Comparison of ENCODE assay signal across 17 cellular contexts in genomic region chr3:82145742-82146141, GRCh38.
"Had no signal": no experiment of that assay in that cellular context is flagged by ENCODE, and none has a peak within 500 bp of the region (broad histone marks: within the 10 kb centered on the region; RNA-seq: fewer than 3 reads in every experiment).

No MANE protein-coding gene starts in this region.

- H3K9me3 Mint-ChIP-seq: stimulated activated naive B cell treated with anti-CD40 and anti-IgM and Interleukin-4, amounts not matched to agents 10 μg/mL and 1 μg/mL and 100 μg/mL, for 72 hours had no signal

- H3K36me3 ChIP-seq: esophagus muscularis mucosa, gastroesophageal sphincter, neutrophil, right lobe of liver, uterus had no signal

- H3K4me1 Mint-ChIP-seq: naive thymus-derived CD8-positive, alpha-beta T cell; stimulated activated naive B cell treated with anti-CD40 and anti-IgM and Interleukin-4, amounts not matched to agents 10 μg/mL and 1 μg/mL and 100 μg/mL, for 72 hours had no signal

- H3K27ac ChIP-seq: coronary artery, esophagus muscularis mucosa, gastroesophageal sphincter, neutrophil, psoas muscle, right lobe of liver, uterus had no signal

- H3K4me3 ChIP-seq: coronary artery, esophagus muscularis mucosa, gastroesophageal sphincter, mucosa of descending colon, psoas muscle, right lobe of liver, uterus had no signal

- DNase-seq: effector CD8-positive, alpha-beta T cell; glutamatergic neuron; mammary epithelial cell; mucosa of descending colon; naive thymus-derived CD8-positive, alpha-beta T cell; psoas muscle; retina; right lobe of liver; stimulated activated CD4-positive, alpha-beta T cell treated with anti-CD3 and anti-CD28 coated beads, Interleukin-4, amount 100 ng/mL, for 1 hour; stimulated activated CD8-positive, alpha-beta memory T cell treated with anti-CD3 and anti-CD28 coated beads, Interleukin-4, amount 100 ng/mL, for 48 hours; stimulated activated naive B cell treated with anti-CD40 and anti-IgM and Interleukin-4, amounts not matched to agents 10 μg/mL and 1 μg/mL and 100 μg/mL, for 72 hours; trophoblast cell; uterus had no signal

- H3K27ac Mint-ChIP-seq: naive thymus-derived CD8-positive, alpha-beta T cell; stimulated activated naive B cell treated with anti-CD40 and anti-IgM and Interleukin-4, amounts not matched to agents 10 μg/mL and 1 μg/mL and 100 μg/mL, for 72 hours had no signal

- H3K4me3 Mint-ChIP-seq: naive thymus-derived CD8-positive, alpha-beta T cell; stimulated activated naive B cell treated with anti-CD40 and anti-IgM and Interleukin-4, amounts not matched to agents 10 μg/mL and 1 μg/mL and 100 μg/mL, for 72 hours had no signal

- ATAC-seq: gastroesophageal sphincter; mucosa of descending colon; naive thymus-derived CD8-positive, alpha-beta T cell; psoas muscle; right lobe of liver had no signal

- H3K27me3 ChIP-seq: esophagus muscularis mucosa, gastroesophageal sphincter, neutrophil, right lobe of liver, uterus had no signal

- H3K4me1 ChIP-seq: esophagus muscularis mucosa, gastroesophageal sphincter, psoas muscle, right lobe of liver, uterus had no signal

- H3K36me3 Mint-ChIP-seq: naive thymus-derived CD8-positive, alpha-beta T cell; stimulated activated naive B cell treated with anti-CD40 and anti-IgM and Interleukin-4, amounts not matched to agents 10 μg/mL and 1 μg/mL and 100 μg/mL, for 72 hours had no signal
